ENCODE assay signal across 1 cellular context in the genomic region with DNA sequence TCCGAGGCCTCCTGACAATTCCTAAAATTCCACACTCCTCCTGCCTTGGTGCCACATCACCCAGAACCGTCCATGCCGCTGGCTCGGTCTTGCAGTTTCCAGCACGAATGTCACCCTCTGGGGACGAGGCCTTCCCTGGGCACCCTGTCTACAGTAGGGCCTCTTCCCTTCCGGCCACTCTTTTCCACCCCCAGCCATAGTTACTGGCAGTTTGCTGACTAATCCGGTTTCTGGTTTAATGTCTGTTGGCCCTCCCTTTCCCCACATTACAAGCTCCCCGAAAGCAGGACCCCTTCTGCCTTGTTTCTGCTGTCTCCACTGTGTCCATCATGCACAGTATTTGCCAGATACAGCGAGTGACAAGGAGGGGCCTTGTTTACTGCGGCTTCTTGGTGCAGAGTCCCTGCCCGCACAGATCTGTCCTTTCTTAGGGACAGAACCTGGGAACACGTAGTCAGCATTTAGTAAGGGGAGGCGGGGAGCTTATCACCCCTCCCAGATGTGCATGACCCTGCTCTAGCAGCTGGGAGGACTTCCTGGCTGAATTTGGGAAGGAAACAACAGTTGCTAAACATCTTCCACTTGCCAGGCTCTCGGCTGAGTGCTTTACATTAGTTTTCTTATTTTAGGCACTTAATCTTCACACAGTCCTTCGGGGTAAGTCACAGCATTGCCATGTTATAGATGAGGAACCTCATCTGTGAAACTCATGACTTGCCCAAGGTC.
TF ChIP-seq lines count a peak whose summit lies in the region.

No MANE protein-coding gene starts in this region.

TF ChIP-seq in K562, 482 proteins besides CTCF, POLR2A, EP300 and RAD21 (continued from another document and continues in another):
- TF ChIP-seq PRPF4 (IDR thresholded peaks at IDR 0.05; ENCODE audit: insufficient read depth, low read depth, low read length, poor library complexity, severe bottlenecking) = no peak
- TF ChIP-seq, protein P1, sequence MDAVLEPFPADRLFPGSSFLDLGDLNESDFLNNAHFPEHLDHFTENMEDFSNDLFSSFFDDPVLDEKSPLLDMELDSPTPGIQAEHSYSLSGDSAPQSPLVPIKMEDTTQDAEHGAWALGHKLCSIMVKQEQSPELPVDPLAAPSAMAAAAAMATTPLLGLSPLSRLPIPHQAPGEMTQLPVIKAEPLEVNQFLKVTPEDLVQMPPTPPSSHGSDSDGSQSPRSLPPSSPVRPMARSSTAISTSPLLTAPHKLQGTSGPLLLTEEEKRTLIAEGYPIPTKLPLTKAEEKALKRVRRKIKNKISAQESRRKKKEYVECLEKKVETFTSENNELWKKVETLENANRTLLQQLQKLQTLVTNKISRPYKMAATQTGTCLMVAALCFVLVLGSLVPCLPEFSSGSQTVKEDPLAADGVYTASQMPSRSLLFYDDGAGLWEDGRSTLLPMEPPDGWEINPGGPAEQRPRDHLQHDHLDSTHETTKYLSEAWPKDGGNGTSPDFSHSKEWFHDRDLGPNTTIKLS (IDR thresholded peaks at IDR 0.05; ENCODE audit: borderline replicate concordance, low read depth) = peak; percentile 67; the same call in 1 of the 2 replicates
- peak; percentile 62; the same call in 1 of the 2 replicates for TF ChIP-seq PHF8 (IDR thresholded peaks at IDR 0.05; ENCODE audit: borderline replicate concordance, low read length)
- no peak for TF ChIP-seq ZNF717 (CRISPR knock-in tag; IDR thresholded peaks at IDR 0.05)
- TF ChIP-seq, protein P2, sequence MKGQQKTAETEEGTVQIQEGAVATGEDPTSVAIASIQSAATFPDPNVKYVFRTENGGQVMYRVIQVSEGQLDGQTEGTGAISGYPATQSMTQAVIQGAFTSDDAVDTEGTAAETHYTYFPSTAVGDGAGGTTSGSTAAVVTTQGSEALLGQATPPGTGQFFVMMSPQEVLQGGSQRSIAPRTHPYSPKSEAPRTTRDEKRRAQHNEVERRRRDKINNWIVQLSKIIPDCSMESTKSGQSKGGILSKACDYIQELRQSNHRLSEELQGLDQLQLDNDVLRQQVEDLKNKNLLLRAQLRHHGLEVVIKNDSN (CRISPR knock-in tag; IDR thresholded peaks at IDR 0.05) = no peak
- TF ChIP-seq THRAP3 (IDR thresholded peaks at IDR 0.05; ENCODE audit: borderline replicate concordance) = no peak
- peak; percentile 61; the same call in 1 of the 2 replicates for TF ChIP-seq LCOR (CRISPR knock-in tag; IDR thresholded peaks at IDR 0.05)
- TF ChIP-seq, protein P3, sequence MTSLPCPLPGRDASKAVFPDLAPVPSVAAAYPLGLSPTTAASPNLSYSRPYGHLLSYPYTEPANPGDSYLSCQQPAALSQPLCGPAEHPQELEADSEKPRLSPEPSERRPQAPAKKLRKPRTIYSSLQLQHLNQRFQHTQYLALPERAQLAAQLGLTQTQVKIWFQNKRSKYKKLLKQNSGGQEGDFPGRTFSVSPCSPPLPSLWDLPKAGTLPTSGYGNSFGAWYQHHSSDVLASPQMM (CRISPR knock-in tag; IDR thresholded peaks at IDR 0.05) = no peak
- TF ChIP-seq ZNF146 (CRISPR knock-in tag; IDR thresholded peaks at IDR 0.05; ENCODE audit: unreplicated experiment) = no peak
- peak; percentile 77 for TF ChIP-seq ZKSCAN8 (CRISPR knock-in tag; IDR thresholded peaks at IDR 0.05)
- no peak for TF ChIP-seq ZNF77 (CRISPR knock-in tag; IDR thresholded peaks at IDR 0.05)
- TF ChIP-seq, protein P4, sequence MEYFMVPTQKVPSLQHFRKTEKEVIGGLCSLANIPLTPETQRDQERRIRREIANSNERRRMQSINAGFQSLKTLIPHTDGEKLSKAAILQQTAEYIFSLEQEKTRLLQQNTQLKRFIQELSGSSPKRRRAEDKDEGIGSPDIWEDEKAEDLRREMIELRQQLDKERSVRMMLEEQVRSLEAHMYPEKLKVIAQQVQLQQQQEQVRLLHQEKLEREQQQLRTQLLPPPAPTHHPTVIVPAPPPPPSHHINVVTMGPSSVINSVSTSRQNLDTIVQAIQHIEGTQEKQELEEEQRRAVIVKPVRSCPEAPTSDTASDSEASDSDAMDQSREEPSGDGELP (CRISPR knock-in tag; IDR thresholded peaks at IDR 0.05; ENCODE audit: borderline replicate concordance) = peak; percentile 96
- TF ChIP-seq ARNT (IDR thresholded peaks at IDR 0.05) = peak; percentile 23 to 62; a peak in 1 of 4 replicates
- peak; percentile 40; the same call in 1 of the 2 replicates for TF ChIP-seq PML (IDR thresholded peaks at IDR 0.05; ENCODE audit: low read length)
- TF ChIP-seq, protein P5, sequence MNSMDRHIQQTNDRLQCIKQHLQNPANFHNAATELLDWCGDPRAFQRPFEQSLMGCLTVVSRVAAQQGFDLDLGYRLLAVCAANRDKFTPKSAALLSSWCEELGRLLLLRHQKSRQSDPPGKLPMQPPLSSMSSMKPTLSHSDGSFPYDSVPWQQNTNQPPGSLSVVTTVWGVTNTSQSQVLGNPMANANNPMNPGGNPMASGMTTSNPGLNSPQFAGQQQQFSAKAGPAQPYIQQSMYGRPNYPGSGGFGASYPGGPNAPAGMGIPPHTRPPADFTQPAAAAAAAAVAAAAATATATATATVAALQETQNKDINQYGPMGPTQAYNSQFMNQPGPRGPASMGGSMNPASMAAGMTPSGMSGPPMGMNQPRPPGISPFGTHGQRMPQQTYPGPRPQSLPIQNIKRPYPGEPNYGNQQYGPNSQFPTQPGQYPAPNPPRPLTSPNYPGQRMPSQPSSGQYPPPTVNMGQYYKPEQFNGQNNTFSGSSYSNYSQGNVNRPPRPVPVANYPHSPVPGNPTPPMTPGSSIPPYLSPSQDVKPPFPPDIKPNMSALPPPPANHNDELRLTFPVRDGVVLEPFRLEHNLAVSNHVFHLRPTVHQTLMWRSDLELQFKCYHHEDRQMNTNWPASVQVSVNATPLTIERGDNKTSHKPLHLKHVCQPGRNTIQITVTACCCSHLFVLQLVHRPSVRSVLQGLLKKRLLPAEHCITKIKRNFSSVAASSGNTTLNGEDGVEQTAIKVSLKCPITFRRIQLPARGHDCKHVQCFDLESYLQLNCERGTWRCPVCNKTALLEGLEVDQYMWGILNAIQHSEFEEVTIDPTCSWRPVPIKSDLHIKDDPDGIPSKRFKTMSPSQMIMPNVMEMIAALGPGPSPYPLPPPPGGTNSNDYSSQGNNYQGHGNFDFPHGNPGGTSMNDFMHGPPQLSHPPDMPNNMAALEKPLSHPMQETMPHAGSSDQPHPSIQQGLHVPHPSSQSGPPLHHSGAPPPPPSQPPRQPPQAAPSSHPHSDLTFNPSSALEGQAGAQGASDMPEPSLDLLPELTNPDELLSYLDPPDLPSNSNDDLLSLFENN (IDR thresholded peaks at IDR 0.05; ENCODE audit: low read depth in 2 of 2, low read length in 2 of 2) = 0 out of 4 replicates have a peak, but pooled peaks of 1 of the 2 experiments have one; percentile 40
- 0 out of 2 replicates have a peak, but pooled peaks have one; percentile 26 for TF ChIP-seq TOE1 (IDR thresholded peaks at IDR 0.05; ENCODE audit: borderline replicate concordance)
- no peak for TF ChIP-seq TOE1 (CRISPR knock-in tag; IDR thresholded peaks at IDR 0.05; ENCODE audit: borderline replicate concordance, low read depth)
- no peak for TF ChIP-seq GABPB2 (CRISPR knock-in tag; conservative IDR thresholded peaks at IDR 0.05)
- no peak for TF ChIP-seq PTBP1 (IDR thresholded peaks at IDR 0.05; ENCODE audit: low read depth, low read length)
- peak; percentile 68 for TF ChIP-seq POLR2H (tag; IDR thresholded peaks at IDR 0.05; ENCODE audit: low read depth)
- TF ChIP-seq, protein P6, sequence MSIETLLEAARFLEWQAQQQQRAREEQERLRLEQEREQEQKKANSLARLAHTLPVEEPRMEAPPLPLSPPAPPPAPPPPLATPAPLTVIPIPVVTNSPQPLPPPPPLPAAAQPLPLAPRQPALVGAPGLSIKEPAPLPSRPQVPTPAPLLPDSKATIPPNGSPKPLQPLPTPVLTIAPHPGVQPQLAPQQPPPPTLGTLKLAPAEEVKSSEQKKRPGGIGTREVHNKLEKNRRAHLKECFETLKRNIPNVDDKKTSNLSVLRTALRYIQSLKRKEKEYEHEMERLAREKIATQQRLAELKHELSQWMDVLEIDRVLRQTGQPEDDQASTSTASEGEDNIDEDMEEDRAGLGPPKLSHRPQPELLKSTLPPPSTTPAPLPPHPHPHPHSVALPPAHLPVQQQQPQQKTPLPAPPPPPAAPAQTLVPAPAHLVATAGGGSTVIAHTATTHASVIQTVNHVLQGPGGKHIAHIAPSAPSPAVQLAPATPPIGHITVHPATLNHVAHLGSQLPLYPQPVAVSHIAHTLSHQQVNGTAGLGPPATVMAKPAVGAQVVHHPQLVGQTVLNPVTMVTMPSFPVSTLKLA (conservative IDR thresholded peaks at IDR 0.05) = peak; percentile 28 to 62; a peak in 2 of 4 replicates
- TF ChIP-seq ZNF583 (CRISPR knock-in tag; IDR thresholded peaks at IDR 0.05) = no peak
- TF ChIP-seq NRF1 (conservative IDR thresholded peaks at IDR 0.05 in 1 of 2, IDR thresholded peaks at IDR 0.05 in 1 of 2) = peak; percentile 35 to 38; a peak in 1 of 4 replicates
- TF ChIP-seq EP400 (IDR thresholded peaks at IDR 0.05) = peak; percentile 81; the same call in 1 of the 2 replicates
- TF ChIP-seq SMAD3 (CRISPR knock-in tag; conservative IDR thresholded peaks at IDR 0.05) = no peak
- no peak for TF ChIP-seq ZNF282 (CRISPR knock-in tag; IDR thresholded peaks at IDR 0.05)
- TF ChIP-seq KAT2B (IDR thresholded peaks at IDR 0.05; ENCODE audit: low read depth, low read length) = no peak
- no peak for TF ChIP-seq POLR2AphosphoS2 (IDR thresholded peaks at IDR 0.05; ENCODE audit: low read length)
- TF ChIP-seq JUND (IDR thresholded peaks at IDR 0.05; ENCODE audit: borderline replicate concordance, low read depth, low read length) = peak; percentile 53; the same call in 1 of the 2 replicates
- TF ChIP-seq JUND (tag; IDR thresholded peaks at IDR 0.05; ENCODE audit: borderline replicate concordance, low read depth, low read length) = peak; percentile 63; the same call in 1 of the 3 replicates
- no peak for TF ChIP-seq RBM15 (IDR thresholded peaks at IDR 0.05; ENCODE audit: insufficient read depth, low read length)
- peak; percentile 22; the same call in 1 of the 2 replicates for TF ChIP-seq DMBX1 (CRISPR knock-in tag; IDR thresholded peaks at IDR 0.05; ENCODE audit: borderline replicate concordance)
- TF ChIP-seq KDM4B (IDR thresholded peaks at IDR 0.05; ENCODE audit: borderline replicate concordance in 2 of 2, low read depth in 1 of 2) = 0 out of 4 replicates have a peak, but pooled peaks of 1 of the 2 experiments have one; percentile 18
- TF ChIP-seq IFI16 (CRISPR knock-in tag; IDR thresholded peaks at IDR 0.05) = no peak
- no peak for TF ChIP-seq ZFP1 (CRISPR knock-in tag; IDR thresholded peaks at IDR 0.05)
- TF ChIP-seq FOS (IDR thresholded peaks at IDR 0.05; ENCODE audit: extremely low read depth, insufficient read length) = no peak
- TF ChIP-seq MTA3 (IDR thresholded peaks at IDR 0.05; ENCODE audit: borderline replicate concordance) = peak; percentile 75; the same call in 1 of the 2 replicates
- 0 out of 2 replicates have a peak, but pooled peaks have one; percentile 34 for TF ChIP-seq MYC (IDR thresholded peaks at IDR 0.05; ENCODE audit: low read depth, low read length)
- peak; percentile 37; the same call in 1 of the 2 replicates for TF ChIP-seq MYC (CRISPR knock-in tag; IDR thresholded peaks at IDR 0.05; ENCODE audit: borderline replicate concordance, low read depth)
- TF ChIP-seq TBP (optimal IDR thresholded peaks at IDR 0.05; ENCODE audit: low read depth, low read length) = peak; percentile 42
- peak; percentile 43; the same call in 1 of the 2 replicates for TF ChIP-seq HDAC2 (IDR thresholded peaks at IDR 0.05)
- TF ChIP-seq MYNN (IDR thresholded peaks at IDR 0.05) = peak; percentile 57
- TF ChIP-seq MYNN (CRISPR knock-in tag; IDR thresholded peaks at IDR 0.05) = no peak
- peak; percentile 62; the same call in 1 of the 2 replicates for TF ChIP-seq MTA2 (IDR thresholded peaks at IDR 0.05; ENCODE audit: low read depth)
- TF ChIP-seq, protein P7, sequence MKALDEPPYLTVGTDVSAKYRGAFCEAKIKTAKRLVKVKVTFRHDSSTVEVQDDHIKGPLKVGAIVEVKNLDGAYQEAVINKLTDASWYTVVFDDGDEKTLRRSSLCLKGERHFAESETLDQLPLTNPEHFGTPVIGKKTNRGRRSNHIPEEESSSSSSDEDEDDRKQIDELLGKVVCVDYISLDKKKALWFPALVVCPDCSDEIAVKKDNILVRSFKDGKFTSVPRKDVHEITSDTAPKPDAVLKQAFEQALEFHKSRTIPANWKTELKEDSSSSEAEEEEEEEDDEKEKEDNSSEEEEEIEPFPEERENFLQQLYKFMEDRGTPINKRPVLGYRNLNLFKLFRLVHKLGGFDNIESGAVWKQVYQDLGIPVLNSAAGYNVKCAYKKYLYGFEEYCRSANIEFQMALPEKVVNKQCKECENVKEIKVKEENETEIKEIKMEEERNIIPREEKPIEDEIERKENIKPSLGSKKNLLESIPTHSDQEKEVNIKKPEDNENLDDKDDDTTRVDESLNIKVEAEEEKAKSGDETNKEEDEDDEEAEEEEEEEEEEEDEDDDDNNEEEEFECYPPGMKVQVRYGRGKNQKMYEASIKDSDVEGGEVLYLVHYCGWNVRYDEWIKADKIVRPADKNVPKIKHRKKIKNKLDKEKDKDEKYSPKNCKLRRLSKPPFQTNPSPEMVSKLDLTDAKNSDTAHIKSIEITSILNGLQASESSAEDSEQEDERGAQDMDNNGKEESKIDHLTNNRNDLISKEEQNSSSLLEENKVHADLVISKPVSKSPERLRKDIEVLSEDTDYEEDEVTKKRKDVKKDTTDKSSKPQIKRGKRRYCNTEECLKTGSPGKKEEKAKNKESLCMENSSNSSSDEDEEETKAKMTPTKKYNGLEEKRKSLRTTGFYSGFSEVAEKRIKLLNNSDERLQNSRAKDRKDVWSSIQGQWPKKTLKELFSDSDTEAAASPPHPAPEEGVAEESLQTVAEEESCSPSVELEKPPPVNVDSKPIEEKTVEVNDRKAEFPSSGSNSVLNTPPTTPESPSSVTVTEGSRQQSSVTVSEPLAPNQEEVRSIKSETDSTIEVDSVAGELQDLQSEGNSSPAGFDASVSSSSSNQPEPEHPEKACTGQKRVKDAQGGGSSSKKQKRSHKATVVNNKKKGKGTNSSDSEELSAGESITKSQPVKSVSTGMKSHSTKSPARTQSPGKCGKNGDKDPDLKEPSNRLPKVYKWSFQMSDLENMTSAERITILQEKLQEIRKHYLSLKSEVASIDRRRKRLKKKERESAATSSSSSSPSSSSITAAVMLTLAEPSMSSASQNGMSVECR (CRISPR knock-in tag; IDR thresholded peaks at IDR 0.05) = 0 out of 2 replicates have a peak, but pooled peaks have one; percentile 39
